1 cellular context compared by ENCODE assay signal in genomic region chr20:36881888-36882287, GRCh38.
TF ChIP-seq lines count a peak whose summit lies in the region.

No MANE protein-coding gene starts in this region.

TF ChIP-seq in K562, 482 proteins besides CTCF, POLR2A, EP300 and RAD21 (continued from another document):
- TF ChIP-seq TRIM25 (IDR thresholded peaks at IDR 0.05; ENCODE audit: borderline replicate concordance) (no peak), GABPB2 (CRISPR knock-in tag; conservative IDR thresholded peaks at IDR 0.05) (no peak), ASH1L (IDR thresholded peaks at IDR 0.05; ENCODE audit: borderline replicate concordance, low read depth, partially characterized antibody) (no peak), BMI1 (IDR thresholded peaks at IDR 0.05; ENCODE audit: low read length) (no peak), ZNF197 (CRISPR knock-in tag; IDR thresholded peaks at IDR 0.05; ENCODE audit: low read depth) (no peak), ETV5 (CRISPR knock-in tag; IDR thresholded peaks at IDR 0.05; ENCODE audit: low read depth) (no peak), MEIS2 (IDR thresholded peaks at IDR 0.05; ENCODE audit: partially characterized antibody) (peak; percentile 78), KAT7 (CRISPR knock-in tag; IDR thresholded peaks at IDR 0.05; ENCODE audit: borderline replicate concordance) (no peak), PBX2 (CRISPR knock-in tag; IDR thresholded peaks at IDR 0.05; ENCODE audit: low read depth) (no peak), PBX2 (tag; conservative IDR thresholded peaks at IDR 0.05; ENCODE audit: low read depth) (0 out of 2 replicates have a peak, but pooled peaks have one; percentile 35), SMARCE1 (IDR thresholded peaks at IDR 0.05) (0 out of 2 replicates have a peak, but pooled peaks have one; percentile 38), SNIP1 (IDR thresholded peaks at IDR 0.05; ENCODE audit: low read depth) (no peak), POLR2G (IDR thresholded peaks at IDR 0.05; ENCODE audit: low read depth, low read length) (no peak), PRDM10 (IDR thresholded peaks at IDR 0.05; ENCODE audit: partially characterized antibody) (peak; percentile 52), ZNF277 (CRISPR knock-in tag; IDR thresholded peaks at IDR 0.05; ENCODE audit: borderline replicate concordance) (no peak), EHMT2 (IDR thresholded peaks at IDR 0.05) (no peak), NKRF (IDR thresholded peaks at IDR 0.05; ENCODE audit: borderline replicate concordance) (no peak)
- TF ChIP-seq, protein P1, sequence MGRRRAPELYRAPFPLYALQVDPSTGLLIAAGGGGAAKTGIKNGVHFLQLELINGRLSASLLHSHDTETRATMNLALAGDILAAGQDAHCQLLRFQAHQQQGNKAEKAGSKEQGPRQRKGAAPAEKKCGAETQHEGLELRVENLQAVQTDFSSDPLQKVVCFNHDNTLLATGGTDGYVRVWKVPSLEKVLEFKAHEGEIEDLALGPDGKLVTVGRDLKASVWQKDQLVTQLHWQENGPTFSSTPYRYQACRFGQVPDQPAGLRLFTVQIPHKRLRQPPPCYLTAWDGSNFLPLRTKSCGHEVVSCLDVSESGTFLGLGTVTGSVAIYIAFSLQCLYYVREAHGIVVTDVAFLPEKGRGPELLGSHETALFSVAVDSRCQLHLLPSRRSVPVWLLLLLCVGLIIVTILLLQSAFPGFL (CRISPR knock-in tag; IDR thresholded peaks at IDR 0.05) = no peak
- TF ChIP-seq, protein P2, sequence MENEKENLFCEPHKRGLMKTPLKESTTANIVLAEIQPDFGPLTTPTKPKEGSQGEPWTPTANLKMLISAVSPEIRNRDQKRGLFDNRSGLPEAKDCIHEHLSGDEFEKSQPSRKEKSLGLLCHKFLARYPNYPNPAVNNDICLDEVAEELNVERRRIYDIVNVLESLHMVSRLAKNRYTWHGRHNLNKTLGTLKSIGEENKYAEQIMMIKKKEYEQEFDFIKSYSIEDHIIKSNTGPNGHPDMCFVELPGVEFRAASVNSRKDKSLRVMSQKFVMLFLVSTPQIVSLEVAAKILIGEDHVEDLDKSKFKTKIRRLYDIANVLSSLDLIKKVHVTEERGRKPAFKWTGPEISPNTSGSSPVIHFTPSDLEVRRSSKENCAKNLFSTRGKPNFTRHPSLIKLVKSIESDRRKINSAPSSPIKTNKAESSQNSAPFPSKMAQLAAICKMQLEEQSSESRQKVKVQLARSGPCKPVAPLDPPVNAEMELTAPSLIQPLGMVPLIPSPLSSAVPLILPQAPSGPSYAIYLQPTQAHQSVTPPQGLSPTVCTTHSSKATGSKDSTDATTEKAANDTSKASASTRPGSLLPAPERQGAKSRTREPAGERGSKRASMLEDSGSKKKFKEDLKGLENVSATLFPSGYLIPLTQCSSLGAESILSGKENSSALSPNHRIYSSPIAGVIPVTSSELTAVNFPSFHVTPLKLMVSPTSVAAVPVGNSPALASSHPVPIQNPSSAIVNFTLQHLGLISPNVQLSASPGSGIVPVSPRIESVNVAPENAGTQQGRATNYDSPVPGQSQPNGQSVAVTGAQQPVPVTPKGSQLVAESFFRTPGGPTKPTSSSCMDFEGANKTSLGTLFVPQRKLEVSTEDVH (IDR thresholded peaks at IDR 0.05; ENCODE audit: low read depth, partially characterized antibody) = no peak
- TF ChIP-seq, protein P3, sequence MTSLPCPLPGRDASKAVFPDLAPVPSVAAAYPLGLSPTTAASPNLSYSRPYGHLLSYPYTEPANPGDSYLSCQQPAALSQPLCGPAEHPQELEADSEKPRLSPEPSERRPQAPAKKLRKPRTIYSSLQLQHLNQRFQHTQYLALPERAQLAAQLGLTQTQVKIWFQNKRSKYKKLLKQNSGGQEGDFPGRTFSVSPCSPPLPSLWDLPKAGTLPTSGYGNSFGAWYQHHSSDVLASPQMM (CRISPR knock-in tag; IDR thresholded peaks at IDR 0.05) = no peak
- TF ChIP-seq, protein P4, sequence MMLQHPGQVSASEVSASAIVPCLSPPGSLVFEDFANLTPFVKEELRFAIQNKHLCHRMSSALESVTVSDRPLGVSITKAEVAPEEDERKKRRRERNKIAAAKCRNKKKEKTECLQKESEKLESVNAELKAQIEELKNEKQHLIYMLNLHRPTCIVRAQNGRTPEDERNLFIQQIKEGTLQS (IDR thresholded peaks at IDR 0.05) = peak; percentile 59
- TF ChIP-seq, protein P4 (CRISPR knock-in tag; conservative IDR thresholded peaks at IDR 0.05) = no peak
- TF ChIP-seq, protein P5, sequence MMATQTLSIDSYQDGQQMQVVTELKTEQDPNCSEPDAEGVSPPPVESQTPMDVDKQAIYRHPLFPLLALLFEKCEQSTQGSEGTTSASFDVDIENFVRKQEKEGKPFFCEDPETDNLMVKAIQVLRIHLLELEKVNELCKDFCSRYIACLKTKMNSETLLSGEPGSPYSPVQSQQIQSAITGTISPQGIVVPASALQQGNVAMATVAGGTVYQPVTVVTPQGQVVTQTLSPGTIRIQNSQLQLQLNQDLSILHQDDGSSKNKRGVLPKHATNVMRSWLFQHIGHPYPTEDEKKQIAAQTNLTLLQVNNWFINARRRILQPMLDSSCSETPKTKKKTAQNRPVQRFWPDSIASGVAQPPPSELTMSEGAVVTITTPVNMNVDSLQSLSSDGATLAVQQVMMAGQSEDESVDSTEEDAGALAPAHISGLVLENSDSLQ (IDR thresholded peaks at IDR 0.05) = peak; percentile 82
